1 cellular context compared by ENCODE assay signal in genomic region chr14:59869381-59870255, GRCh38.
TF ChIP-seq lines count a peak whose summit lies in the region.

No MANE protein-coding gene starts in this region.

TF ChIP-seq in HepG2, 621 proteins besides CTCF, POLR2A, EP300 and RAD21:
- TF ChIP-seq SP4 (CRISPR knock-in tag; IDR thresholded peaks at IDR 0.05) = no peak
